In the genomic region with DNA sequence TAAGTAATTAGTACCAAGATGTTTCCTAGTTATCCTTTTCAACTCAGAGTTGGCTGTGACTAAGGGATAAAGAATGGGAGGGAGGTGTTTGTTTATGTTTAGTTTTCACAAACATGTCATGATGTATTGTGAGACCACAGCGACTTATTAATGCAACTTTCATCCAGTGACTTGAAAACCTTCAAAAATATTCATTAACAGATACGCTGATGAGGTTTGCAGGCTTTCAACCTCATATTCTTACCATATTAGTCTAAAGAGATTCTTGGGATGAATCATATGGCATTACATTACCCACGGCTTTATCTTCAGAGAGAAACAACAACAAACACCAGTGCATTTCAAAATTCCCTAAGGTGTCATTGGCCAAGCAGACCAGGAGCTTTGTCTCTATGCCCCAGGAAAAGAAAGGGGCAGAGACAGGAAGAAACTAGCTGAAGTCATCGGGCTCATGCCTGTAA, we compare ENCODE assay signal across 1 cellular context.
TF ChIP-seq lines count a peak whose summit lies in the region.

No MANE protein-coding gene starts in this region.

TF ChIP-seq in HepG2, 621 proteins besides CTCF, POLR2A, EP300 and RAD21:
- TF ChIP-seq ZNF282 (IDR thresholded peaks at IDR 0.05; ENCODE audit: partially characterized antibody) (no peak), GLI4 (CRISPR knock-in tag; IDR thresholded peaks at IDR 0.05; ENCODE audit: borderline replicate concordance) (no peak), ZNF616 (CRISPR knock-in tag; IDR thresholded peaks at IDR 0.05; ENCODE audit: low read depth) (no peak), ZNF160 (CRISPR knock-in tag; IDR thresholded peaks at IDR 0.05) (no peak), MAFK (conservative IDR thresholded peaks at IDR 0.05 in 1 of 2, IDR thresholded peaks at IDR 0.05 in 1 of 2; ENCODE audit: low read length in 2 of 2) (no peak)
- TF ChIP-seq, protein P1, sequence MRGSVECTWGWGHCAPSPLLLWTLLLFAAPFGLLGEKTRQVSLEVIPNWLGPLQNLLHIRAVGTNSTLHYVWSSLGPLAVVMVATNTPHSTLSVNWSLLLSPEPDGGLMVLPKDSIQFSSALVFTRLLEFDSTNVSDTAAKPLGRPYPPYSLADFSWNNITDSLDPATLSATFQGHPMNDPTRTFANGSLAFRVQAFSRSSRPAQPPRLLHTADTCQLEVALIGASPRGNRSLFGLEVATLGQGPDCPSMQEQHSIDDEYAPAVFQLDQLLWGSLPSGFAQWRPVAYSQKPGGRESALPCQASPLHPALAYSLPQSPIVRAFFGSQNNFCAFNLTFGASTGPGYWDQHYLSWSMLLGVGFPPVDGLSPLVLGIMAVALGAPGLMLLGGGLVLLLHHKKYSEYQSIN (CRISPR knock-in tag; IDR thresholded peaks at IDR 0.05; ENCODE audit: borderline replicate concordance), result no peak
- TF ChIP-seq, protein P2, sequence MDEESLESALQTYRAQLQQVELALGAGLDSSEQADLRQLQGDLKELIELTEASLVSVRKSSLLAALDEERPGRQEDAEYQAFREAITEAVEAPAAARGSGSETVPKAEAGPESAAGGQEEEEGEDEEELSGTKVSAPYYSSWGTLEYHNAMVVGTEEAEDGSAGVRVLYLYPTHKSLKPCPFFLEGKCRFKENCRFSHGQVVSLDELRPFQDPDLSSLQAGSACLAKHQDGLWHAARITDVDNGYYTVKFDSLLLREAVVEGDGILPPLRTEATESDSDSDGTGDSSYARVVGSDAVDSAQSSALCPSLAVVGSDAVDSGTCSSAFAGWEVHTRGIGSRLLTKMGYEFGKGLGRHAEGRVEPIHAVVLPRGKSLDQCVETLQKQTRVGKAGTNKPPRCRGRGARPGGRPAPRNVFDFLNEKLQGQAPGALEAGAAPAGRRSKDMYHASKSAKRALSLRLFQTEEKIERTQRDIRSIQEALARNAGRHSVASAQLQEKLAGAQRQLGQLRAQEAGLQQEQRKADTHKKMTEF (CRISPR knock-in tag; IDR thresholded peaks at IDR 0.05), result no peak
